ENCODE assay signal across 26 cellular contexts in genomic region chr3:23209103-23209502, GRCh38.
"Had no signal": no experiment of that assay in that cellular context is flagged by ENCODE, and none has a peak within 500 bp of the region (broad histone marks: within the 10 kb centered on the region; RNA-seq: fewer than 3 reads in every experiment).

No MANE protein-coding gene starts in this region.

- H3K4me3 Mint-ChIP-seq: activated CD4-positive, alpha-beta memory T cell treated with anti-CD3 and anti-CD28 coated beads, Interleukin-2, amount 10 ng/mL, durations not matched to agents 7 days and 5 days; activated CD4-positive, alpha-beta T cell treated with anti-CD3 and anti-CD28 coated beads, Interleukin-2, amount 10 ng/mL, durations not matched to agents 7 days and 5 days; activated naive CD4-positive, alpha-beta T cell treated with anti-CD3 and anti-CD28 coated beads, Interleukin-2, amount 10 ng/mL, durations not matched to agents 7 days and 5 days; activated naive CD8-positive, alpha-beta T cell treated with anti-CD3 and anti-CD28 coated beads for 36 hours; activated T-cell treated with anti-CD3 and anti-CD28 coated beads, Interleukin-2, amount 50 U/mL, for 72 hours; T-cell had no signal

- FAIRE-seq: TTC549 had no signal

- H3K9me3 Mint-ChIP-seq: activated CD4-positive, alpha-beta memory T cell treated with anti-CD3 and anti-CD28 coated beads, Interleukin-2, amount 10 ng/mL, durations not matched to agents 7 days and 5 days; activated CD4-positive, alpha-beta T cell treated with anti-CD3 and anti-CD28 coated beads, Interleukin-2, amount 10 ng/mL, durations not matched to agents 7 days and 5 days; activated naive CD4-positive, alpha-beta T cell treated with anti-CD3 and anti-CD28 coated beads, Interleukin-2, amount 10 ng/mL, durations not matched to agents 7 days and 5 days; activated naive CD8-positive, alpha-beta T cell treated with anti-CD3 and anti-CD28 coated beads for 36 hours; activated T-cell treated with anti-CD3 and anti-CD28 coated beads, Interleukin-2, amount 50 U/mL, for 72 hours; activated T-helper 2 cell treated with anti-CD3 and anti-CD28 coated beads, Interferon-gamma antibody, Interleukin-2, Interleukin-4, amounts not matched to agents 10 μg/mL and 5 μg/mL and 100 μg/mL, durations not matched to agents 14 hours and 24 hours and 36 hours; T-cell had no signal

- DNase-seq: activated CD4-positive, alpha-beta memory T cell treated with anti-CD3 and anti-CD28 coated beads, Interleukin-2, amount 10 ng/mL, durations not matched to agents 7 days and 5 days; activated CD4-positive, alpha-beta T cell treated with anti-CD3 and anti-CD28 coated beads, Interleukin-2, amount 10 ng/mL, durations not matched to agents 7 days and 5 days; activated CD4-positive, CD25-positive, alpha-beta regulatory T cell; activated gamma-delta T cell treated with Interleukin-2 at 50 U/mL for 16 hours; activated naive CD4-positive, alpha-beta T cell treated with anti-CD3 and anti-CD28 coated beads, Interleukin-2, amount 10 ng/mL, durations not matched to agents 7 days and 5 days; activated naive CD8-positive, alpha-beta T cell treated with anti-CD3 and anti-CD28 coated beads for 36 hours; activated T-cell treated with anti-CD3 and anti-CD28 coated beads, Interleukin-2, amount 50 U/mL, for 72 hours; brain microvascular endothelial cell; Kasumi-1; NCI-H1092; NCI-H1417; NCI-H1930; NCI-H2171; NCI-H2227 treated with DMSO at 0.1 percent for 48 hours; NCI-H446 treated with DMSO at 0.1 percent for 48 hours; NCI-H524 treated with DMSO at 0.1 percent for 48 hours; NCI-H774; PC-9; SIG-M5; T-cell; T-helper 2 cell; T1000 had no signal

- H3K27ac ChIP-seq: brain microvascular endothelial cell, cardiac muscle cell, PC-9, SK-N-MC had no signal

- H3K27me3 Mint-ChIP-seq: activated naive CD8-positive, alpha-beta T cell treated with anti-CD3 and anti-CD28 coated beads for 36 hours had no signal

- ATAC-seq: activated T-cell treated with anti-CD3 and anti-CD28 coated beads, Interleukin-2, amount 50 U/mL, for 72 hours; T-cell had no signal

- H3K36me3 Mint-ChIP-seq: activated naive CD4-positive, alpha-beta T cell treated with anti-CD3 and anti-CD28 coated beads, Interleukin-2, amount 10 ng/mL, durations not matched to agents 7 days and 5 days; T-cell had no signal

- H3K36me3 ChIP-seq: brain microvascular endothelial cell, cardiac muscle cell had no signal

- H3K27me3 ChIP-seq: brain microvascular endothelial cell, cardiac muscle cell had no signal

- H2AFZ ChIP-seq: PC-9 had no signal

- H3K4me2 ChIP-seq: PC-9 had no signal

- H3K27ac Mint-ChIP-seq: activated CD4-positive, alpha-beta memory T cell treated with anti-CD3 and anti-CD28 coated beads, Interleukin-2, amount 10 ng/mL, durations not matched to agents 7 days and 5 days; activated CD4-positive, alpha-beta T cell treated with anti-CD3 and anti-CD28 coated beads, Interleukin-2, amount 10 ng/mL, durations not matched to agents 7 days and 5 days; activated naive CD4-positive, alpha-beta T cell treated with anti-CD3 and anti-CD28 coated beads, Interleukin-2, amount 10 ng/mL, durations not matched to agents 7 days and 5 days; activated T-cell treated with anti-CD3 and anti-CD28 coated beads, Interleukin-2, amount 50 U/mL, for 72 hours; activated T-helper 2 cell treated with anti-CD3 and anti-CD28 coated beads, Interferon-gamma antibody, Interleukin-2, Interleukin-4, amounts not matched to agents 10 μg/mL and 5 μg/mL and 100 μg/mL, durations not matched to agents 14 hours and 24 hours and 36 hours; T-cell had no signal

- H3K4me3 ChIP-seq: cardiac muscle cell, PC-9, SK-N-MC had no signal
